ENCODE assay signal across 7 cellular contexts in the genomic region with DNA sequence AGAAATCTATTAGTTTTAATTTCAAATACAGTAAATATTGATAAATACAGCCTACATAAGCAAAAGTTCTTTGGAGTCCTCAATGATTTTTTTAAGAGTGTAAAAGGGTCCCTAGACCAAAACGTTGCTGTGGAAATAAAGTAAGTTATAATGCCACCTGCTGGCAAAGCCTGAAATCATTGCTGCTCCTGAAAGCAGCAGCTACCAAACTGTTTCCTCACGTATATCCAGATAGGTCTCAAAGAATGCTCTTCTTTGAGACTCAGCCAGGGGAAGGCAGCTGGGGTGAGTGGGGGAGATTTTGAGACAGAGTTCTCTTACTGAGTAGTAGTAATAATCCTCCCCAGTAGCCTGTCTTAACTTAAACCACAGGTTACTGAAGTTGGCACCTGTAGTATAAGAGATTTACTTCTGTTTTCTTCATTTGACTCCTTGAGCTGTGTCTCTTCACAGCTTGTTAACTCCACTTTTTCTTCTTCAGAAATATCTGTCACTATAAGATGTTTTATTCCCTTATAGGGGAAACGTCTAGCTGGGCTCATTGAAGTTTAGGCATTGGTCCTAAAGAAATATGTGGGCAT.
DNase-seq lines count a peak whose midpoint lies in the region; ATAC-seq and TF ChIP-seq lines count a peak whose summit lies in the region.

No MANE protein-coding gene starts in this region.

- H3K4me3 ChIP-seq in GM23338 (no peak overlapping the region), heart right ventricle (no peak overlapping the region)

- no peak overlapping the region for H3K4me2 ChIP-seq in GM23338

- no peaks in the 10 kb centered on the region for H3K27me3 Mint-ChIP-seq in GM23338 (ENCODE audit: insufficient read depth, low read depth, poor library complexity)
- H3K27me3 Mint-ChIP-seq in activated naive CD4-positive, alpha-beta T cell treated with anti-CD3 and anti-CD28 coated beads, Interleukin-2, amount 50 U/mL, for 24 hours: no peaks in the 10 kb centered on the region
- H3K27me3 Mint-ChIP-seq in activated T-helper 2 cell treated with anti-CD3 and anti-CD28 coated beads, Interferon-gamma antibody, Interleukin-2, Interleukin-4, amounts not matched to agents 10 μg/mL and 5 μg/mL and 100 μg/mL, durations not matched to agents 14 hours and 24 hours and 36 hours (ENCODE audit: low read depth): no peaks in the 10 kb centered on the region

- no peaks in the 10 kb centered on the region for H3K9me3 ChIP-seq in heart right ventricle

- WGBS in heart right ventricle, 2 donors: 16 to 32% methylated on average over 3 of the region's 3 CpGs

- H3K36me3 Mint-ChIP-seq in GM23338 (ENCODE audit: low read depth): no peaks in the 10 kb centered on the region
- H3K36me3 Mint-ChIP-seq in activated naive CD4-positive, alpha-beta T cell treated with anti-CD3 and anti-CD28 coated beads, Interleukin-2, amount 50 U/mL, for 24 hours: peaks cover 9% of the 10 kb centered on the region
- H3K36me3 Mint-ChIP-seq in activated T-helper 2 cell treated with anti-CD3 and anti-CD28 coated beads, Interferon-gamma antibody, Interleukin-2, Interleukin-4, amounts not matched to agents 10 μg/mL and 5 μg/mL and 100 μg/mL, durations not matched to agents 14 hours and 24 hours and 36 hours (ENCODE audit: low read depth): peaks cover 34% of the 10 kb centered on the region

- H3K4me1 Mint-ChIP-seq in GM23338: no peaks in the 10 kb centered on the region
- H3K4me1 Mint-ChIP-seq in activated naive CD4-positive, alpha-beta T cell treated with anti-CD3 and anti-CD28 coated beads, Interleukin-2, amount 50 U/mL, for 24 hours: peaks cover 3% of the 10 kb centered on the region
- H3K4me1 Mint-ChIP-seq in activated T-helper 2 cell treated with anti-CD3 and anti-CD28 coated beads, Interferon-gamma antibody, Interleukin-2, Interleukin-4, amounts not matched to agents 10 μg/mL and 5 μg/mL and 100 μg/mL, durations not matched to agents 14 hours and 24 hours and 36 hours (ENCODE audit: low read depth): peaks cover 5% of the 10 kb centered on the region

- H3K4me3 Mint-ChIP-seq in GM23338: no peak overlapping the region
- no peak overlapping the region for H3K4me3 Mint-ChIP-seq in activated naive CD4-positive, alpha-beta T cell treated with anti-CD3 and anti-CD28 coated beads, Interleukin-2, amount 50 U/mL, for 24 hours
- H3K4me3 Mint-ChIP-seq in activated T-helper 2 cell treated with anti-CD3 and anti-CD28 coated beads, Interferon-gamma antibody, Interleukin-2, Interleukin-4, amounts not matched to agents 10 μg/mL and 5 μg/mL and 100 μg/mL, durations not matched to agents 14 hours and 24 hours and 36 hours (ENCODE audit: low read depth): no peak overlapping the region

- no peak overlapping the region for H3K27ac Mint-ChIP-seq in GM23338
- peak overlapping the region; percentile 91 for H3K27ac Mint-ChIP-seq in activated naive CD4-positive, alpha-beta T cell treated with anti-CD3 and anti-CD28 coated beads, Interleukin-2, amount 50 U/mL, for 24 hours
- H3K27ac Mint-ChIP-seq in activated T-helper 2 cell treated with anti-CD3 and anti-CD28 coated beads, Interferon-gamma antibody, Interleukin-2, Interleukin-4, amounts not matched to agents 10 μg/mL and 5 μg/mL and 100 μg/mL, durations not matched to agents 14 hours and 24 hours and 36 hours: no peak overlapping the region

- DNase-seq in DMS53 treated with DMSO at 0.1 percent for 48 hours (lab: John Stamatoyannopoulos, UW; ENCODE audit: unreplicated experiment) (peak; percentile 23), GM23338 (ENCODE audit: low spot score) (peak; percentile 80), NCI-H345 (lab: John Stamatoyannopoulos, UW) (peak; percentile 31), heart right ventricle (peak in 1 of 2 donors; percentile 12), smooth muscle cell of the brain vasculature (ENCODE audit: low read depth, low spot score) (peak; percentile 21)
- no peak for DNase-seq in activated T-helper 2 cell treated with anti-CD3 and anti-CD28 coated beads, Interferon-gamma antibody, Interleukin-2, Interleukin-4, amounts not matched to agents 10 μg/mL and 5 μg/mL and 100 μg/mL, durations not matched to agents 14 hours and 24 hours and 36 hours (ENCODE audit: low spot score)

- H3K27ac ChIP-seq in GM23338 (ENCODE audit: low read depth) (no peak overlapping the region), heart right ventricle (no peak overlapping the region)

- peak; percentile 67 to 77 for TF ChIP-seq CTCF in GM23338 (conservative IDR thresholded peaks at IDR 0.05; ENCODE audit: low read depth in 2 of 2)
- TF ChIP-seq CTCF in heart right ventricle (IDR thresholded peaks at IDR 0.05): peak in 8 of 9 donors; percentile 34 to 79 (median 64)

- no peak overlapping the region for H2AFZ ChIP-seq in GM23338

- no peaks in the 10 kb centered on the region for H3K4me1 ChIP-seq in GM23338 (ENCODE audit: insufficient read depth)
- peaks cover 0 to 11% (median 0%) of the 10 kb centered on the region in 9 donors for H3K4me1 ChIP-seq in heart right ventricle

- no peaks in the 10 kb centered on the region for H3K9me3 Mint-ChIP-seq in GM23338
- H3K9me3 Mint-ChIP-seq in activated naive CD4-positive, alpha-beta T cell treated with anti-CD3 and anti-CD28 coated beads, Interleukin-2, amount 50 U/mL, for 24 hours: no peaks in the 10 kb centered on the region
- no peaks in the 10 kb centered on the region for H3K9me3 Mint-ChIP-seq in activated T-helper 2 cell treated with anti-CD3 and anti-CD28 coated beads, Interferon-gamma antibody, Interleukin-2, Interleukin-4, amounts not matched to agents 10 μg/mL and 5 μg/mL and 100 μg/mL, durations not matched to agents 14 hours and 24 hours and 36 hours

- H3K9me2 ChIP-seq in GM23338 (ENCODE audit: insufficient read depth): no peaks in the 10 kb centered on the region

- no peaks in the 10 kb centered on the region for H3K79me2 ChIP-seq in GM23338 (replicated peaks; ENCODE audit: insufficient read depth)

- ATAC-seq in GM23338: peak; percentile 77
- peak in 1 of 8 donors; percentile 44 for ATAC-seq in heart right ventricle

- H3K36me3 ChIP-seq in GM23338 (ENCODE audit: insufficient read depth): no peaks in the 10 kb centered on the region
- peaks cover 0 to 100% (median 37%) of the 10 kb centered on the region in 9 donors for H3K36me3 ChIP-seq in heart right ventricle

- no peaks in the 10 kb centered on the region for H4K20me1 ChIP-seq in GM23338 (replicated peaks; ENCODE audit: insufficient read depth)

- H3K27me3 ChIP-seq in GM23338 (ENCODE audit: insufficient read depth): no peaks in the 10 kb centered on the region
- H3K27me3 ChIP-seq in heart right ventricle: no peaks in the 10 kb centered on the region

- no peaks in the 10 kb centered on the region for H3F3A ChIP-seq in GM23338 (replicated peaks; ENCODE audit: low read depth)

- intact Hi-C loops in heart right ventricle (cut with DNase I): loop anchor here in 3 of 10 donors (5.0 to 10.0 kb wide), 2 partner anchors 37 to 80 kb away; a partner anchor contains a TSS
- intact Hi-C loops in activated T-helper 2 cell treated with anti-CD3 and anti-CD28 coated beads, Interferon-gamma antibody, Interleukin-2, Interleukin-4, amounts not matched to agents 10 μg/mL and 5 μg/mL and 100 μg/mL, durations not matched to agents 14 hours and 24 hours and 36 hours (cut with micrococcal nuclease): no loop called here

TF ChIP-seq in GM23338, 12 proteins besides CTCF, POLR2A, EP300 and RAD21 (continues in another document):
- no peak for TF ChIP-seq POLR2AphosphoS5 (IDR thresholded peaks at IDR 0.05; ENCODE audit: low read depth)
